1 cellular context compared by ENCODE assay signal in genomic region chr22:42856865-42857704, GRCh38.
A peak's percentile ranks its signal among the peaks of the same experiment; 100 is the strongest.
TF ChIP-seq lines count a peak whose summit lies in the region.

A gene with protein sequence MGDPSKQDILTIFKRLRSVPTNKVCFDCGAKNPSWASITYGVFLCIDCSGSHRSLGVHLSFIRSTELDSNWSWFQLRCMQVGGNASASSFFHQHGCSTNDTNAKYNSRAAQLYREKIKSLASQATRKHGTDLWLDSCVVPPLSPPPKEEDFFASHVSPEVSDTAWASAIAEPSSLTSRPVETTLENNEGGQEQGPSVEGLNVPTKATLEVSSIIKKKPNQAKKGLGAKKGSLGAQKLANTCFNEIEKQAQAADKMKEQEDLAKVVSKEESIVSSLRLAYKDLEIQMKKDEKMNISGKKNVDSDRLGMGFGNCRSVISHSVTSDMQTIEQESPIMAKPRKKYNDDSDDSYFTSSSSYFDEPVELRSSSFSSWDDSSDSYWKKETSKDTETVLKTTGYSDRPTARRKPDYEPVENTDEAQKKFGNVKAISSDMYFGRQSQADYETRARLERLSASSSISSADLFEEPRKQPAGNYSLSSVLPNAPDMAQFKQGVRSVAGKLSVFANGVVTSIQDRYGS (minus strand): TSS chr22:42857273. CDS start chr22:42857182, 91 bp downstream.

TF ChIP-seq in HEK293, 187 proteins besides CTCF, POLR2A, EP300 and RAD21 (continued from another document and continues in another):
- TF ChIP-seq ZNF560 (tag by site-specific recombination; IDR thresholded peaks at IDR 0.05; ENCODE audit: borderline replicate concordance) (no peak), SP2 (tag by site-specific recombination; IDR thresholded peaks at IDR 0.05) (peak; percentile 71), ZNF169 (tag by site-specific recombination; IDR thresholded peaks at IDR 0.05) (no peak), ZNF223 (tag by site-specific recombination; IDR thresholded peaks at IDR 0.05) (0 out of 2 replicates have a peak, but pooled peaks have one; percentile 22), ZBTB8A (tag by site-specific recombination; IDR thresholded peaks at IDR 0.05) (peak; percentile 78), ZNF514 (tag by site-specific recombination; IDR thresholded peaks at IDR 0.05) (no peak), ZNF621 (tag by site-specific recombination; IDR thresholded peaks at IDR 0.05) (no peak), ZNF837 (tag by site-specific recombination; IDR thresholded peaks at IDR 0.05) (no peak), ZNF561 (tag by site-specific recombination; IDR thresholded peaks at IDR 0.05; ENCODE audit: borderline replicate concordance) (peak; percentile 94), ZNF221 (tag by site-specific recombination; IDR thresholded peaks at IDR 0.05; ENCODE audit: borderline replicate concordance) (no peak), GLIS2 (tag by site-specific recombination; IDR thresholded peaks at IDR 0.05) (peak; percentile 51; the same call in 1 of the 2 replicates), ZNF426 (tag by site-specific recombination; IDR thresholded peaks at IDR 0.05) (no peak), SCRT2 (tag by site-specific recombination; IDR thresholded peaks at IDR 0.05) (no peak), ZBTB1 (tag by site-specific recombination; IDR thresholded peaks at IDR 0.05) (no peak), ZNF776 (tag by site-specific recombination; IDR thresholded peaks at IDR 0.05; ENCODE audit: borderline replicate concordance) (no peak), ZSCAN16 (tag by site-specific recombination; IDR thresholded peaks at IDR 0.05) (no peak), KLF9 (tag by site-specific recombination; IDR thresholded peaks at IDR 0.05; ENCODE audit: low read depth) (peak; percentile 78), ZSCAN5A (tag by site-specific recombination; IDR thresholded peaks at IDR 0.05) (peak; percentile 88; the same call in 1 of the 2 replicates), ZNF707 (tag by site-specific recombination; IDR thresholded peaks at IDR 0.05) (no peak), MZF1 (tag by site-specific recombination; IDR thresholded peaks at IDR 0.05; ENCODE audit: borderline replicate concordance) (no peak), ZNF555 (tag by site-specific recombination; conservative IDR thresholded peaks at IDR 0.05) (no peak), ZNF174 (tag by site-specific recombination; IDR thresholded peaks at IDR 0.05) (no peak), MYNN (tag by site-specific recombination; IDR thresholded peaks at IDR 0.05; ENCODE audit: borderline replicate concordance) (no peak), ZNF660 (tag by site-specific recombination; IDR thresholded peaks at IDR 0.05) (peak; percentile 58; the same call in 1 of the 2 replicates), ZNF280C (tag by site-specific recombination; IDR thresholded peaks at IDR 0.05) (0 out of 2 replicates have a peak, but pooled peaks have one; percentile 76), PRDM1 (tag by site-specific recombination; IDR thresholded peaks at IDR 0.05) (no peak), ZNF24 (tag by site-specific recombination; IDR thresholded peaks at IDR 0.05) (no peak), ZNF843 (tag by site-specific recombination; IDR thresholded peaks at IDR 0.05) (no peak), INSM2 (tag by site-specific recombination; IDR thresholded peaks at IDR 0.05) (0 out of 2 replicates have a peak, but pooled peaks have one; percentile 20), ZSCAN30 (tag by site-specific recombination; IDR thresholded peaks at IDR 0.05) (peak; percentile 89), ZNF2 (tag by site-specific recombination; IDR thresholded peaks at IDR 0.05) (no peak), HOXA7 (CRISPR knock-in tag; IDR thresholded peaks at IDR 0.05; ENCODE audit: borderline replicate concordance) (0 out of 2 replicates have a peak, but pooled peaks have one; percentile 52), ZNF266 (tag by site-specific recombination; IDR thresholded peaks at IDR 0.05; ENCODE audit: low read depth) (no peak), ZNF23 (tag by site-specific recombination; IDR thresholded peaks at IDR 0.05; ENCODE audit: borderline replicate concordance) (no peak), ZFP37 (tag by site-specific recombination; IDR thresholded peaks at IDR 0.05) (no peak), ZNF37A (tag by site-specific recombination; IDR thresholded peaks at IDR 0.05) (no peak), YY1 (tag by site-specific recombination; IDR thresholded peaks at IDR 0.05) (peak; percentile 80), ZNF785 (tag by site-specific recombination; IDR thresholded peaks at IDR 0.05) (peak; percentile 54; the same call in 1 of the 2 replicates), ZNF391 (tag by site-specific recombination; IDR thresholded peaks at IDR 0.05; ENCODE audit: borderline replicate concordance, low read depth) (no peak), PRDM2 (tag by site-specific recombination; IDR thresholded peaks at IDR 0.05; ENCODE audit: borderline replicate concordance) (no peak), ZBTB48 (tag by site-specific recombination; IDR thresholded peaks at IDR 0.05) (peak; percentile 52), ZFP3 (tag by site-specific recombination; IDR thresholded peaks at IDR 0.05; ENCODE audit: low read depth) (no peak), ZNF558 (tag by site-specific recombination; IDR thresholded peaks at IDR 0.05) (no peak), GLIS1 (tag by site-specific recombination; IDR thresholded peaks at IDR 0.05) (peak; percentile 57), ZBTB7A (tag by site-specific recombination; IDR thresholded peaks at IDR 0.05; ENCODE audit: low read depth) (0 out of 2 replicates have a peak, but pooled peaks have one; percentile 28), ZNF112 (tag by site-specific recombination; IDR thresholded peaks at IDR 0.05) (no peak), GLI2 (tag by site-specific recombination; IDR thresholded peaks at IDR 0.05; ENCODE audit: borderline replicate concordance, low read depth) (no peak), ZNF830 (tag by site-specific recombination; IDR thresholded peaks at IDR 0.05; ENCODE audit: low read depth) (no peak), ZNF10 (tag by site-specific recombination; IDR thresholded peaks at IDR 0.05) (no peak), ZNF138 (tag by site-specific recombination; IDR thresholded peaks at IDR 0.05; ENCODE audit: borderline replicate concordance) (no peak), SALL2 (tag by site-specific recombination; IDR thresholded peaks at IDR 0.05; ENCODE audit: borderline replicate concordance) (no peak), KLF7 (tag by site-specific recombination; IDR thresholded peaks at IDR 0.05; ENCODE audit: borderline replicate concordance) (peak; percentile 80), ZEB2 (tag by site-specific recombination; IDR thresholded peaks at IDR 0.05) (peak; percentile 52; the same call in 1 of the 2 replicates), ZNF677 (tag by site-specific recombination; IDR thresholded peaks at IDR 0.05) (no peak), ZNF473 (tag by site-specific recombination; IDR thresholded peaks at IDR 0.05) (no peak), KLF8 (tag by site-specific recombination; IDR thresholded peaks at IDR 0.05) (peak; percentile 72), ZNF394 (tag by site-specific recombination; IDR thresholded peaks at IDR 0.05; ENCODE audit: borderline replicate concordance) (no peak)
- TF ChIP-seq, protein P1, sequence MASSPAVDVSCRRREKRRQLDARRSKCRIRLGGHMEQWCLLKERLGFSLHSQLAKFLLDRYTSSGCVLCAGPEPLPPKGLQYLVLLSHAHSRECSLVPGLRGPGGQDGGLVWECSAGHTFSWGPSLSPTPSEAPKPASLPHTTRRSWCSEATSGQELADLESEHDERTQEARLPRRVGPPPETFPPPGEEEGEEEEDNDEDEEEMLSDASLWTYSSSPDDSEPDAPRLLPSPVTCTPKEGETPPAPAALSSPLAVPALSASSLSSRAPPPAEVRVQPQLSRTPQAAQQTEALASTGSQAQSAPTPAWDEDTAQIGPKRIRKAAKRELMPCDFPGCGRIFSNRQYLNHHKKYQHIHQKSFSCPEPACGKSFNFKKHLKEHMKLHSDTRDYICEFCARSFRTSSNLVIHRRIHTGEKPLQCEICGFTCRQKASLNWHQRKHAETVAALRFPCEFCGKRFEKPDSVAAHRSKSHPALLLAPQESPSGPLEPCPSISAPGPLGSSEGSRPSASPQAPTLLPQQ (tag by site-specific recombination; IDR thresholded peaks at IDR 0.05) = peak; percentile 82; the same call in 1 of the 2 replicates
- TF ChIP-seq, protein P2, sequence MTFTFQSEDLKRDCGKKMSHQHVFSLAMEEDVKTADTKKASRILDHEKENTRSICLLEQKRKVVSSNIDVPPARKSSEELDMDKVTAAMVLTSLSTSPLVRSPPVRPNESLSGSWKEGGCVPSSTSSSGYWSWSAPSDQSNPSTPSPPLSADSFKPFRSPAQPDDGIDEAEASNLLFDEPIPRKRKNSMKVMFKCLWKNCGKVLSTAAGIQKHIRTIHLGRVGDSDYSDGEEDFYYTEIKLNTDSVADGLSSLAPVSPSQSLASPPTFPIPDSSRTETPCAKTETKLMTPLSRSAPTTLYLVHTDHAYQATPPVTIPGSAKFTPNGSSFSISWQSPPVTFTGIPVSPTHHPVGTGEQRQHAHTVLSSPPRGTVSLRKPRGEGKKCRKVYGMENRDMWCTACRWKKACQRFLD (tag by site-specific recombination; IDR thresholded peaks at IDR 0.05) = 0 out of 2 replicates have a peak, but pooled peaks have one; percentile 35
